ENCODE assay signal across 24 cellular contexts in the genomic region with DNA sequence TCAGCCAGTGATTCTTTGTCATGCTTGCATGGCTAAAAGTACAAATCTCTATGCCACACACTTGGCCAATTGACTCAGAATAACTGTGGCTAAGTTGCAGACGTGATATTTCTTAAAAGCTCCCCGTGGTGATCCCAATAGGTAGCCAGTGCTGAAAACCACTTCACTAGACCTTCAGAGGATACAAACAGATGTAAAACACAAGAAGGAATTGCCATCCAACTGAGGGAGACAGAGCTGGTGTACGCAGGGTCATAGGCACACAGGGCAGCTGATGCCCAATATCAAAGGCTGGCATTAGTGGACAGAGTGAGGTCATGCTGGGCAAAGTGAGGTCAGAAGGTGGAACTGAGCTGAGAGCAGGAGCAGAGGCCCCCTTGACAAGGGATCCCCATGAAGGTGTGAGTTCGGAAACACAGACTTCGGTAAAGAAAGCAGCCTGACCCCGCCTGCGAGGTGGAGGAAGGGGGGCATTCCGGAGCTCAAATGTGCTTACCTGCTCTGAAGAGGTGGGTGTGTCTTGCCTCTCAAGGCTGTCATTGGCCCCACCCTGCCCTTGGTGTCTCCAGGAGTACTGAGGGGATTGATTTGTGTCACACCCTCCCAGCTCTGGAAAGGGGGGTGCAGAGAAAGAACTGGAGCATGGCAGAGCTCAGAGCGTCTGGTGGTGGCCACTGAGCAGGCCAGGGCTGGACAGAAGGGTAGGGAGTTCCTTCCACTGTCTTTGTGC.
"Had no signal": no experiment of that assay in that cellular context is flagged by ENCODE, and none has a peak within 500 bp of the region (broad histone marks: within the 10 kb centered on the region; RNA-seq: fewer than 3 reads in every experiment).

No MANE protein-coding gene starts in this region.

- H3K4me3 Mint-ChIP-seq: activated T-cell treated with anti-CD3 and anti-CD28 coated beads, Interleukin-2, amount 50 U/mL, for 24 hours; activated T-helper 17 cell treated with anti-CD3 and anti-CD28 coated beads, Interleukin-2, amount 50 U/mL, for 72 hours; effector memory CD8-positive, alpha-beta T cell; naive thymus-derived CD8-positive, alpha-beta T cell; stimulated activated naive CD8-positive, alpha-beta T cell treated with anti-CD3 and anti-CD28 coated beads, Interleukin-15, amount 100 ng/mL, for 72 hours; T-cell; T-helper 2 cell treated with Interferon-gamma antibody and Interleukin-4, amounts not matched to agents 5 μg/mL and 100 μg/mL, for 36 hours had no signal

- ATAC-seq: activated naive CD4-positive, alpha-beta T cell treated with anti-CD3 and anti-CD28 coated beads, Interleukin-2, amount 50 U/mL, for 72 hours; activated T-helper 17 cell treated with anti-CD3 and anti-CD28 coated beads, Interleukin-2, amount 50 U/mL, for 72 hours; effector memory CD8-positive, alpha-beta T cell; gastrocnemius medialis; naive thymus-derived CD8-positive, alpha-beta T cell; stimulated activated naive CD8-positive, alpha-beta T cell treated with anti-CD3 and anti-CD28 coated beads, Interleukin-15, amount 100 ng/mL, for 72 hours; T-cell had no signal

- H3K9me3 ChIP-seq: ascending aorta, esophagus squamous epithelium, gastrocnemius medialis, ovary, prostate gland, suprapubic skin, tibial nerve, uterus had no signal

- H3K4me3 ChIP-seq: ascending aorta, esophagus squamous epithelium, gastrocnemius medialis, ovary, prostate gland, suprapubic skin, tibial nerve, uterus had no signal

- H3K27ac ChIP-seq: ascending aorta, brain microvascular endothelial cell, esophagus squamous epithelium, gastrocnemius medialis, ovary, prostate gland, suprapubic skin, tibial nerve, uterus, VCaP had no signal

- H3K36me3 ChIP-seq: ascending aorta, brain microvascular endothelial cell, esophagus squamous epithelium, gastrocnemius medialis, ovary, prostate gland, suprapubic skin, tibial nerve, uterus had no signal

- DNase-seq: activated CD4-positive, alpha-beta T cell treated with anti-CD3 and anti-CD28 coated beads, Interleukin-2, amount 50 U/mL, for 1 hour; activated CD4-positive, CD25-positive, alpha-beta regulatory T cell treated with anti-CD3 and anti-CD28 coated beads, Interleukin-2, amount 50 U/mL, for 72 hours; activated CD8-positive, alpha-beta memory T cell treated with anti-CD3 and anti-CD28 coated beads for 24 hours; activated CD8-positive, alpha-beta memory T cell treated with anti-CD3 and anti-CD28 coated beads, Interleukin-2, amount 50 U/mL, for 4 hours; activated T-cell treated with anti-CD3 and anti-CD28 coated beads, Interleukin-2, amount 50 U/mL, for 24 hours; brain microvascular endothelial cell; caudate nucleus; effector memory CD8-positive, alpha-beta T cell; esophagus squamous epithelium; gastrocnemius medialis; kidney; naive thymus-derived CD8-positive, alpha-beta T cell; ovary; stimulated activated naive CD8-positive, alpha-beta T cell treated with anti-CD3 and anti-CD28 coated beads, Interleukin-15, amount 100 ng/mL, for 72 hours; uterus had no signal

- H3K9me3 Mint-ChIP-seq: activated naive CD4-positive, alpha-beta T cell treated with anti-CD3 and anti-CD28 coated beads, Interleukin-2, amount 50 U/mL, for 72 hours; activated T-cell treated with anti-CD3 and anti-CD28 coated beads, Interleukin-2, amount 50 U/mL, for 24 hours; activated T-helper 17 cell treated with anti-CD3 and anti-CD28 coated beads, Interleukin-2, amount 50 U/mL, for 72 hours; effector memory CD8-positive, alpha-beta T cell; naive thymus-derived CD8-positive, alpha-beta T cell; stimulated activated naive CD8-positive, alpha-beta T cell treated with anti-CD3 and anti-CD28 coated beads, Interleukin-15, amount 100 ng/mL, for 72 hours; T-cell; T-helper 2 cell treated with Interferon-gamma antibody and Interleukin-4, amounts not matched to agents 5 μg/mL and 100 μg/mL, for 36 hours had no signal

- H3K27me3 ChIP-seq: ascending aorta, brain microvascular endothelial cell, gastrocnemius medialis, ovary, tibial nerve, uterus had no signal

- H3K4me1 ChIP-seq: ascending aorta, esophagus squamous epithelium, gastrocnemius medialis, prostate gland, suprapubic skin, tibial nerve, uterus had no signal

- H3K27ac Mint-ChIP-seq: activated naive CD4-positive, alpha-beta T cell treated with anti-CD3 and anti-CD28 coated beads, Interleukin-2, amount 50 U/mL, for 72 hours; activated T-cell treated with anti-CD3 and anti-CD28 coated beads, Interleukin-2, amount 50 U/mL, for 24 hours; activated T-helper 17 cell treated with anti-CD3 and anti-CD28 coated beads, Interleukin-2, amount 50 U/mL, for 72 hours; effector memory CD8-positive, alpha-beta T cell; naive thymus-derived CD8-positive, alpha-beta T cell; stimulated activated naive CD8-positive, alpha-beta T cell treated with anti-CD3 and anti-CD28 coated beads, Interleukin-15, amount 100 ng/mL, for 72 hours; T-cell; T-helper 2 cell treated with Interferon-gamma antibody and Interleukin-4, amounts not matched to agents 5 μg/mL and 100 μg/mL, for 36 hours had no signal

- H3K36me3 Mint-ChIP-seq: activated naive CD4-positive, alpha-beta T cell treated with anti-CD3 and anti-CD28 coated beads, Interleukin-2, amount 50 U/mL, for 72 hours; naive thymus-derived CD8-positive, alpha-beta T cell; T-cell had no signal

- H3K4me1 Mint-ChIP-seq: activated T-helper 17 cell treated with anti-CD3 and anti-CD28 coated beads, Interleukin-2, amount 50 U/mL, for 72 hours; stimulated activated naive CD8-positive, alpha-beta T cell treated with anti-CD3 and anti-CD28 coated beads, Interleukin-15, amount 100 ng/mL, for 72 hours; T-cell had no signal
